1 cellular context compared by ENCODE assay signal in genomic region chr14:103519043-103519836, GRCh38.
TF ChIP-seq lines count a peak whose summit lies in the region.

No MANE protein-coding gene starts in this region.

TF ChIP-seq in K562, 482 proteins besides CTCF, POLR2A, EP300 and RAD21 (continues in another document):
- TF ChIP-seq ESRRA (IDR thresholded peaks at IDR 0.05; ENCODE audit: borderline replicate concordance, low read depth) (no peak; the same call in 1 of the 2 replicates), ZNF175 (CRISPR knock-in tag; IDR thresholded peaks at IDR 0.05; ENCODE audit: low read depth) (no peak), CUX1 (CRISPR knock-in tag; IDR thresholded peaks at IDR 0.05) (no peak), HDAC1 (IDR thresholded peaks at IDR 0.05) (no peak), KAT2B (IDR thresholded peaks at IDR 0.05; ENCODE audit: low read depth, low read length) (no peak), FIP1L1 (IDR thresholded peaks at IDR 0.05; ENCODE audit: low read depth, low read length, poor library complexity, severe bottlenecking) (no peak), U2AF2 (optimal IDR thresholded peaks at IDR 0.05; ENCODE audit: low read depth, low read length) (no peak), ZNF23 (CRISPR knock-in tag; IDR thresholded peaks at IDR 0.05) (no peak), POU5F1 (IDR thresholded peaks at IDR 0.05; ENCODE audit: borderline replicate concordance, low read depth, low read length, partially characterized antibody) (no peak), TBL1XR1 (IDR thresholded peaks at IDR 0.05; ENCODE audit: low read length in 2 of 2) (no peak), SREBF1 (IDR thresholded peaks at IDR 0.05; ENCODE audit: borderline replicate concordance, low read depth, low read length) (no peak), FOXK2 (conservative IDR thresholded peaks at IDR 0.05 in 1 of 2, IDR thresholded peaks at IDR 0.05 in 1 of 2; ENCODE audit: low read depth in 2 of 2) (no peak), ATF6 (CRISPR knock-in tag; IDR thresholded peaks at IDR 0.05) (no peak), NCOA1 (IDR thresholded peaks at IDR 0.05; ENCODE audit: low read depth) (no peak), KLF10 (CRISPR knock-in tag; IDR thresholded peaks at IDR 0.05) (no peak), CHAMP1 (IDR thresholded peaks at IDR 0.05) (no peak), SMARCA4 (IDR thresholded peaks at IDR 0.05) (0 out of 2 replicates have a peak, but pooled peaks have one; percentile 24), MTA2 (IDR thresholded peaks at IDR 0.05; ENCODE audit: low read depth) (no peak), TCF7L2 (IDR thresholded peaks at IDR 0.05; ENCODE audit: low read depth, low read length) (no peak), ZBTB43 (CRISPR knock-in tag; IDR thresholded peaks at IDR 0.05) (no peak), ZNF146 (CRISPR knock-in tag; IDR thresholded peaks at IDR 0.05; ENCODE audit: unreplicated experiment) (no peak), PPARD (CRISPR knock-in tag; IDR thresholded peaks at IDR 0.05) (no peak), ELF4 (CRISPR knock-in tag; IDR thresholded peaks at IDR 0.05) (0 out of 2 replicates have a peak, but pooled peaks have one; percentile 12), CSDE1 (IDR thresholded peaks at IDR 0.05) (no peak), HBP1 (CRISPR knock-in tag; IDR thresholded peaks at IDR 0.05) (no peak), MCM2 (IDR thresholded peaks at IDR 0.05; ENCODE audit: low read depth) (no peak), MCM3 (IDR thresholded peaks at IDR 0.05) (no peak), DACH1 (IDR thresholded peaks at IDR 0.05; ENCODE audit: partially characterized antibody) (no peak), ZNF561 (CRISPR knock-in tag; conservative IDR thresholded peaks at IDR 0.05) (no peak), ARNT (IDR thresholded peaks at IDR 0.05) (no peak)
- TF ChIP-seq, protein P1, sequence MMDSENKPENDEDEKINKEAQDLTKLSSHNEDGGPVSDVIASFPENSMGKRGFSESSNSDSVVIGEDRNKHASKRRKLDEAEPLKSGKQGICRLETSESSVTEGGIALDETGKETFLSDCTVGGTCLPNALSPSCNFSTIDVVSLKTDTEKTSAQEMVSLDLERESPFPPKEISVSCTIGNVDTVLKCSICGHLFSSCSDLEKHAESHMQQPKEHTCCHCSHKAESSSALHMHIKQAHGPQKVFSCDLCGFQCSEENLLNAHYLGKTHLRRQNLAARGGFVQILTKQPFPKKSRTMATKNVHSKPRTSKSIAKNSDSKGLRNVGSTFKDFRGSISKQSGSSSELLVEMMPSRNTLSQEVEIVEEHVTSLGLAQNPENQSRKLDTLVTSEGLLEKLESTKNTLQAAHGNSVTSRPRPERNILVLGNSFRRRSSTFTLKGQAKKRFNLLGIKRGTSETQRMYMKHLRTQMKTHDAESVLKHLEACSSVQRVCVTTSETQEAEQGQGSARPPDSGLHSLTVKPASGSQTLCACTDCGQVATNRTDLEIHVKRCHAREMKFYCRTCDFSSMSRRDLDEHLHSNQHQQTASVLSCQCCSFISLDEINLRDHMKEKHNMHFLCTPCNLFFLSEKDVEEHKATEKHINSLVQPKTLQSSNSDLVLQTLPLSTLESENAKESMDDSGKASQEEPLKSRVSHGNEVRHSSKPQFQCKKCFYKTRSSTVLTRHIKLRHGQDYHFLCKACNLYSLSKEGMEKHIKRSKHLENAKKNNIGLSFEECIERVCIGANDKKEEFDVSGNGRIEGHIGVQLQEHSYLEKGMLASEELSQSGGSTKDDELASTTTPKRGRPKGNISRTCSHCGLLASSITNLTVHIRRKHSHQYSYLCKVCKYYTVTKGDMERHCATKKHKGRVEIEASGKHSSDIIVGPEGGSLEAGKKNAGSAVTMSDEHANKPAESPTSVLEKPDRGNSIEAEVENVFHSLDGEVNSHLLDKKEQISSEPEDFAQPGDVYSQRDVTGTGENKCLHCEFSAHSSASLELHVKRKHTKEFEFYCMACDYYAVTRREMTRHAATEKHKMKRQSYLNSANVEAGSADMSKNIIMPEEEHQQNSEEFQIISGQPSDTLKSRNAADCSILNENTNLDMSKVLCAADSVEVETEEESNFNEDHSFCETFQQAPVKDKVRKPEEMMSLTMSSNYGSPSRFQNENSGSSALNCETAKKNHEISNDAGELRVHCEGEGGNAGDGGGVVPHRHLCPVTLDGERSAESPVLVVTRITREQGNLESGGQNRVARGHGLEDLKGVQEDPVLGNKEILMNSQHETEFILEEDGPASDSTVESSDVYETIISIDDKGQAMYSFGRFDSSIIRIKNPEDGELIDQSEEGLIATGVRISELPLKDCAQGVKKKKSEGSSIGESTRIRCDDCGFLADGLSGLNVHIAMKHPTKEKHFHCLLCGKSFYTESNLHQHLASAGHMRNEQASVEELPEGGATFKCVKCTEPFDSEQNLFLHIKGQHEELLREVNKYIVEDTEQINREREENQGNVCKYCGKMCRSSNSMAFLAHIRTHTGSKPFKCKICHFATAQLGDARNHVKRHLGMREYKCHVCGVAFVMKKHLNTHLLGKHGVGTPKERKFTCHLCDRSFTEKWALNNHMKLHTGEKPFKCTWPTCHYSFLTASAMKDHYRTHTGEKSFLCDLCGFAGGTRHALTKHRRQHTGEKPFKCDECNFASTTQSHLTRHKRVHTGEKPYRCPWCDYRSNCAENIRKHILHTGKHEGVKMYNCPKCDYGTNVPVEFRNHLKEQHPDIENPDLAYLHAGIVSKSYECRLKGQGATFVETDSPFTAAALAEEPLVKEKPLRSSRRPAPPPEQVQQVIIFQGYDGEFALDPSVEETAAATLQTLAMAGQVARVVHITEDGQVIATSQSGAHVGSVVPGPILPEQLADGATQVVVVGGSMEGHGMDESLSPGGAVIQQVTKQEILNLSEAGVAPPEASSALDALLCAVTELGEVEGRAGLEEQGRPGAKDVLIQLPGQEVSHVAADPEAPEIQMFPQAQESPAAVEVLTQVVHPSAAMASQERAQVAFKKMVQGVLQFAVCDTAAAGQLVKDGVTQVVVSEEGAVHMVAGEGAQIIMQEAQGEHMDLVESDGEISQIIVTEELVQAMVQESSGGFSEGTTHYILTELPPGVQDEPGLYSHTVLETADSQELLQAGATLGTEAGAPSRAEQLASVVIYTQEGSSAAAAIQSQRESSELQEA (IDR thresholded peaks at IDR 0.05; ENCODE audit: low read depth), result no peak
- TF ChIP-seq, protein P2, sequence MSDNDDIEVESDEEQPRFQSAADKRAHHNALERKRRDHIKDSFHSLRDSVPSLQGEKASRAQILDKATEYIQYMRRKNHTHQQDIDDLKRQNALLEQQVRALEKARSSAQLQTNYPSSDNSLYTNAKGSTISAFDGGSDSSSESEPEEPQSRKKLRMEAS (CRISPR knock-in tag; IDR thresholded peaks at IDR 0.05), result no peak; the same call in 1 of the 2 replicates
- TF ChIP-seq, protein P3, sequence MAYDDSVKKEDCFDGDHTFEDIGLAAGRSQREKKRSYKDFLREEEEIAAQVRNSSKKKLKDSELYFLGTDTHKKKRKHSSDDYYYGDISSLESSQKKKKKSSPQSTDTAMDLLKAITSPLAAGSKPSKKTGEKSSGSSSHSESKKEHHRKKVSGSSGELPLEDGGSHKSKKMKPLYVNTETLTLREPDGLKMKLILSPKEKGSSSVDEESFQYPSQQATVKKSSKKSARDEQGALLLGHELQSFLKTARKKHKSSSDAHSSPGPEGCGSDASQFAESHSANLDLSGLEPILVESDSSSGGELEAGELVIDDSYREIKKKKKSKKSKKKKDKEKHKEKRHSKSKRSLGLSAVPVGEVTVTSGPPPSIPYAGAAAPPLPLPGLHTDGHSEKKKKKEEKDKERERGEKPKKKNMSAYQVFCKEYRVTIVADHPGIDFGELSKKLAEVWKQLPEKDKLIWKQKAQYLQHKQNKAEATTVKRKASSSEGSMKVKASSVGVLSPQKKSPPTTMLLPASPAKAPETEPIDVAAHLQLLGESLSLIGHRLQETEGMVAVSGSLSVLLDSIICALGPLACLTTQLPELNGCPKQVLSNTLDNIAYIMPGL (CRISPR knock-in tag; IDR thresholded peaks at IDR 0.05), result no peak
- TF ChIP-seq, protein P4, sequence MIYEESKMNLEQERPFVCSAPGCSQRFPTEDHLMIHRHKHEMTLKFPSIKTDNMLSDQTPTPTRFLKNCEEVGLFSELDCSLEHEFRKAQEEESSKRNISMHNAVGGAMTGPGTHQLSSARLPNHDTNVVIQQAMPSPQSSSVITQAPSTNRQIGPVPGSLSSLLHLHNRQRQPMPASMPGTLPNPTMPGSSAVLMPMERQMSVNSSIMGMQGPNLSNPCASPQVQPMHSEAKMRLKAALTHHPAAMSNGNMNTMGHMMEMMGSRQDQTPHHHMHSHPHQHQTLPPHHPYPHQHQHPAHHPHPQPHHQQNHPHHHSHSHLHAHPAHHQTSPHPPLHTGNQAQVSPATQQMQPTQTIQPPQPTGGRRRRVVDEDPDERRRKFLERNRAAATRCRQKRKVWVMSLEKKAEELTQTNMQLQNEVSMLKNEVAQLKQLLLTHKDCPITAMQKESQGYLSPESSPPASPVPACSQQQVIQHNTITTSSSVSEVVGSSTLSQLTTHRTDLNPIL (CRISPR knock-in tag; IDR thresholded peaks at IDR 0.05), result no peak
